Comparison of ENCODE assay signal across 1 cellular context in the genomic region with DNA sequence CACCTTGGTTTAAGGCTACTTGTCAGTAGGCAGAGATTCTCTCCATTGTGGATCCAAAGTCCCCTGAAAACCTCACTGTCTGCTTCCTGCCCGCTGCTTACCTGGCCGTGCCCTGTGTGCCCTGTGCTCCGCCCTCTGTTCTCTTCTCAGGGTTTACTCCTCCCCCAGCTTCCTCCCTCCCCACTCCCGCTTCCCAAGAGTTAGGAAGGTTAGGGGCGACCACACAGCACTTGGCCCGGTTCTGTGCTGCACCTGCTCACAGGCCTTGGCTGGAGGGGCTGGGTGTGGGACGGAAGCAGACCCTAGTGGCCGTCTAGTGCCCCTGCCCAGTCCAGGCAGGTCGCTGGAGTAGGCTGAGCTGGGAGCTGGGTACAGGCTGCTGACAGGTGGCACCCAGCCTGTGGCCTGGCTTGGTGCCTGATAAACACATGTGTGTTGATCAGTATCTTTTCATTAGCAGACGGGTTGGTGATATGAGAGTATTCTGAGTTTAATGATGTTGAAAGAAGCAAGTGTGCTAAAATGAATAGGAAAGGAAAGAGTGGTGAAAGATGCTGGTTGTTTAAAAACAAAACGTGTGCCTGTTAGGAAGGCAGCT.
TF ChIP-seq lines count a peak whose summit lies in the region.

No MANE protein-coding gene starts in this region.

TF ChIP-seq in H1, 55 proteins besides CTCF, POLR2A, EP300 and RAD21:
- TF ChIP-seq GABPA (IDR thresholded peaks at IDR 0.05; ENCODE audit: borderline replicate concordance, insufficient read depth, low read length), result 0 out of 2 replicates have a peak, but pooled peaks have one; percentile 35
- TF ChIP-seq CTBP2 (IDR thresholded peaks at IDR 0.05; ENCODE audit: borderline replicate concordance, insufficient read depth, insufficient read length, low read length), result no peak
